Comparison of ENCODE assay signal across 11 cellular contexts in the genomic region with DNA sequence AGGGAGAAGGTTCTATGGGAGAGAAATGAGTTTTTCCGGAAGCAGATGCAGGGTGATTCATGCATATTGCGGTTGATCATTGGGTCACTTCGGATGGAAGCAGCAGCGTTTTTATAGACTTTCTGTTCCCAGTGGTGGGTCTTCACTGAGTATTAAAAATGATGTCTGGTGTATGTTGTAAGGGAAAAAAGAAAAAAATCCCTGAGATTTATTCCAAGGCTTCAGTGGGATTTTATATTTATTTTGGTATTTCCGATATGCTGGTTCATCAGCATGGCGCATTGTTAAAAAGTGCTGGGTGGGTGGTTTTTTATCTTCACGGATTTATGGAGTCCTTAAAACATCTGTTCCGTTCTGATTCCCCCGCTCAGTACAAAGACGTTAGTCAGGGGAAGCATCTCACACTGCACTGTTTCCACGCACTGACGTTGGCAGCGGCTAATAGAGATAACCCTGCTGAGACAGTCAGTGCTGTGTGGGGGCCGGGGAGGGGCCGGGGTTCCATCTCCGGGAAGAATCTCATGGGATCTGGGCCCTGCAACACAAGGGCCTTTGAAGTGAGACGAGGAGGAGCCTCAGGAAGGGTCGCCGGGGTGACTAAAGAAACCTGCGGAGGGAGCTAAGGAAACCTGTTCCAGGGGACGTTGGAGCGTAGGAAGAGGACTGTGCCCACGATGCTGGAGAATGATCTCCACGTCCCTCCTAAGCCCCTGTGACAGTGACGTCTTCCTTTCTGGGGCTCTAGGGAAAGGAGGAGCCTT.
DNase-seq lines count a peak whose midpoint lies in the region; TF ChIP-seq lines count a peak whose summit lies in the region.
"Had no signal": no experiment of that assay in that cellular context is flagged by ENCODE, and none has a peak within 500 bp of the region (broad histone marks: within the 10 kb centered on the region; RNA-seq: fewer than 3 reads in every experiment).

No MANE protein-coding gene starts in this region.

- no peak overlapping the region for H3K4me3 Mint-ChIP-seq in MCF 10A (ENCODE audit: unreplicated experiment)

- BruUV-seq in MCF 10A (replicated peaks; lab: Mats Ljungman, UMichigan) = no TSS peak

- peaks cover 33% of the 10 kb centered on the region for H3K9me3 Mint-ChIP-seq in MCF 10A (ENCODE audit: unreplicated experiment)

- no peak for TF ChIP-seq POLR2A in breast epithelium (IDR thresholded peaks at IDR 0.05)

- intact Hi-C loops in breast epithelium (cut with DNase I; ENCODE audit: low total_unique reads) = no loop called here
- intact Hi-C loops in MCF 10A (cut with micrococcal nuclease) = no loop called here

- DNase-seq in breast epithelium (ENCODE audit: low spot score in 2 of 2) (no peak), MCF 10A (ENCODE audit: unreplicated experiment) (no peak), astrocyte of the cerebellum (ENCODE audit: low read depth) (peak; percentile 51), hepatocyte (ENCODE audit: low spot score) (peak; percentile 58), stromal cell of bone marrow (ENCODE audit: low read depth) (peak; percentile 62), NCI-H748 treated with DMSO at 0.1 percent for 48 hours (lab: John Stamatoyannopoulos, UW) (no peak), NCI-H2081 treated with DMSO at 0.1 percent for 48 hours (lab: John Stamatoyannopoulos, UW) (no peak), DMS 273 treated with DMSO at 0.1 percent for 48 hours (lab: John Stamatoyannopoulos, UW) (no peak)
- DNase-seq: NCI-H2171, SK-N-SH, tibial artery had no signal

- no peaks in the 10 kb centered on the region for H4K20me1 ChIP-seq in hepatocyte (ENCODE audit: insufficient read depth, poor library complexity, severe bottlenecking)

- H3K79me2 ChIP-seq in hepatocyte = no peaks in the 10 kb centered on the region

- no peaks in the 10 kb centered on the region for H3K27me3 Mint-ChIP-seq in MCF 10A (ENCODE audit: insufficient read depth, unreplicated experiment)

- no peaks in the 10 kb centered on the region for H3K9me3 ChIP-seq in breast epithelium
- H3K9me3 ChIP-seq in hepatocyte (ENCODE audit: low read depth) = no peaks in the 10 kb centered on the region
- H3K9me3 ChIP-seq: SK-N-SH, tibial artery had no signal

- H3K4me1 ChIP-seq in breast epithelium = no peaks in the 10 kb centered on the region
- H3K4me1 ChIP-seq in hepatocyte (ENCODE audit: insufficient read depth) = no peaks in the 10 kb centered on the region

- no peak for TF ChIP-seq CTCF in breast epithelium (IDR thresholded peaks at IDR 0.05)
- no peak for TF ChIP-seq CTCF in MCF 10A (IDR thresholded peaks at IDR 0.05; ENCODE audit: unreplicated experiment)
- TF ChIP-seq CTCF in astrocyte of the cerebellum (IDR thresholded peaks at IDR 0.05; ENCODE audit: low read depth, low read length, missing control alignments) = peak; percentile 20
- TF ChIP-seq CTCF in hepatocyte (IDR thresholded peaks at IDR 0.05; ENCODE audit: poor library complexity) = peak; percentile 28

- H3K27me3 ChIP-seq in breast epithelium (no peaks in the 10 kb centered on the region), hepatocyte (no peaks in the 10 kb centered on the region)

- POLR2A ChIA-PET in MCF 10A (lab: Yijun Ruan, JAX) = no interaction called here

- H2AFZ ChIP-seq in hepatocyte = no peak overlapping the region

- H3K4me2 ChIP-seq in hepatocyte = peak overlapping the region; percentile 58
- H3K4me2 ChIP-seq: SK-N-SH had no signal

- H3K27ac Mint-ChIP-seq in MCF 10A (ENCODE audit: low read depth, unreplicated experiment) = no peak overlapping the region

- H3K4me3 ChIP-seq in breast epithelium (peak overlapping the region; percentile 9 to 54 (median 10)), astrocyte of the cerebellum (ENCODE audit: low read depth, low read length) (no peak overlapping the region), hepatocyte (no peak overlapping the region)

- no peaks in the 10 kb centered on the region for H3K36me3 Mint-ChIP-seq in MCF 10A (ENCODE audit: insufficient read depth, unreplicated experiment)

- H3K27ac ChIP-seq in breast epithelium (peak overlapping the region in 1 of 2 donors; percentile 19), hepatocyte (peak overlapping the region; percentile 65)
- H3K27ac ChIP-seq: tibial artery had no signal

- CTCF ChIA-PET in MCF 10A (lab: Yijun Ruan, JAX) = interaction anchor here (0.6 kb wide), 2 partner anchors 70 to 846 kb away, joined by 3 read pairs; no protein-coding TSS in a partner anchor

- H3K36me3 ChIP-seq in breast epithelium = no peaks in the 10 kb centered on the region
- H3K36me3 ChIP-seq in hepatocyte (replicated peaks; ENCODE audit: insufficient read depth, low read depth) = no peaks in the 10 kb centered on the region
- H3K36me3 ChIP-seq: tibial artery had no signal

- in situ Hi-C loops in astrocyte of the cerebellum (cut with HindIII; ENCODE audit: low sequenced_read_pairs) = no loop called here

- no peaks in the 10 kb centered on the region for H3K4me1 Mint-ChIP-seq in MCF 10A (ENCODE audit: insufficient read depth, unreplicated experiment)

- WGBS in hepatocyte (ENCODE audit: low lambda C conversion rate, missing lambda C conversion rate) = 24% methylated on average over 22 of the region's 25 CpGs

- H3K9me2 ChIP-seq in hepatocyte (replicated peaks; ENCODE audit: insufficient read depth) = no peaks in the 10 kb centered on the region
- H3K9me2 ChIP-seq: SK-N-SH had no signal

Comparison
In these comparisons a context has a peak if more than half of its experiments do, and no peak if none do; other contexts are left out.
1. DNase-seq: peak in astrocyte of the cerebellum (single experiment), hepatocyte (single experiment) and stromal cell of bone marrow (single experiment); none in breast epithelium (0 of 2), MCF 10A (single experiment), NCI-H748 treated with DMSO at 0.1 percent for 48 hours (single experiment), NCI-H2081 treated with DMSO at 0.1 percent for 48 hours (single experiment) and DMS 273 treated with DMSO at 0.1 percent for 48 hours (single experiment).
2. H3K4me3 ChIP-seq: peak in breast epithelium (3 of 3); none in astrocyte of the cerebellum (single experiment) and hepatocyte (single experiment).
3. CTCF ChIP-seq: peak in astrocyte of the cerebellum (single experiment) and hepatocyte (single experiment); none in breast epithelium (0 of 3) and MCF 10A (single experiment).